In the genomic region with DNA sequence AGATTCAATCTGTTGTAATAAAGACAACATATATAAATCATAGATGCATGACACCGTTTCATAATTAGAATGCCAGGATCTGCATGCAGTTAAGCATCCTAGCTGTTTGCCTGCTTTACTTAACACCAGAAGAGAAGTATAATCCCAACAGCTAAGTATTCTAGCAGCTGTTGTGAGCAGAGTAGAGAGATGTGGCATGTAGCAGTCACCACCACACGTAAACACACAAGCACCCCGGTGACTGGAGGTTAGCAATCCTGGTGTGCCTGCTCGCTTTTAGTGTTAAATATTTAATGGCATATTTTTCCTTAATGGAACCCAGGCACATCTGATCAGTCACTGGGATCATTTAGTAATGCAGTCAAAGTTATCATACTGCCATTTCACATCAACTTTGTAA, we compare ENCODE assay signal across 23 cellular contexts.
"Had no signal": no experiment of that assay in that cellular context is flagged by ENCODE, and none has a peak within 500 bp of the region (broad histone marks: within the 10 kb centered on the region; RNA-seq: fewer than 3 reads in every experiment).

No MANE protein-coding gene starts in this region.

- DNase-seq: activated CD4-positive, alpha-beta T cell treated with anti-CD3 and anti-CD28 coated beads, Interleukin-2, amount 10 ng/mL, durations not matched to agents 24 days and 14 days; activated CD8-positive, alpha-beta T cell treated with anti-CD3 and anti-CD28 coated beads for 36 hours; activated naive CD4-positive, alpha-beta T cell treated with Interleukin-2 at 50 U/mL for 16 hours; activated naive CD8-positive, alpha-beta T cell treated with anti-CD3 and anti-CD28 coated beads, Interleukin-2, amount 10 ng/mL, durations not matched to agents 7 days and 5 days; activated T-cell treated with anti-CD3 and anti-CD28 coated beads, Interleukin-2, amount 50 U/mL, for 1 hour; amygdala; body of pancreas; gastrocnemius medialis; heart right ventricle; immature natural killer cell; left ventricle myocardium superior; naive thymus-derived CD4-positive, alpha-beta T cell; right cardiac atrium; stimulated activated naive CD8-positive, alpha-beta T cell treated with anti-CD3 and anti-CD28 coated beads, Interleukin-15, amount 100 ng/mL, for 72 hours; T-helper 9 cell; transverse colon; uterus had no signal

- H3K27ac Mint-ChIP-seq: activated CD4-positive, alpha-beta T cell treated with anti-CD3 and anti-CD28 coated beads, Interleukin-2, amount 10 ng/mL, durations not matched to agents 24 days and 14 days; activated CD8-positive, alpha-beta T cell treated with anti-CD3 and anti-CD28 coated beads for 36 hours; activated naive CD8-positive, alpha-beta T cell treated with anti-CD3 and anti-CD28 coated beads, Interleukin-2, amount 10 ng/mL, durations not matched to agents 7 days and 5 days; activated T-helper 2 cell treated with anti-CD3 and anti-CD28 coated beads, Interferon-gamma antibody, Interleukin-2, Interleukin-4, amounts not matched to agents 10 μg/mL and 5 μg/mL and 100 μg/mL, durations not matched to agents 14 hours and 24 hours and 36 hours; immature natural killer cell; naive thymus-derived CD4-positive, alpha-beta T cell; neural progenitor cell; stimulated activated naive CD8-positive, alpha-beta T cell treated with anti-CD3 and anti-CD28 coated beads, Interleukin-15, amount 100 ng/mL, for 72 hours had no signal

- H3K9ac ChIP-seq: neural progenitor cell had no signal

- H3K4me2 ChIP-seq: neural progenitor cell had no signal

- H3K4me1 ChIP-seq: body of pancreas, neural progenitor cell, prostate gland, suprapubic skin, transverse colon, uterus had no signal

- ATAC-seq: activated CD8-positive, alpha-beta T cell treated with anti-CD3 and anti-CD28 coated beads for 36 hours; body of pancreas; gastrocnemius medialis; heart right ventricle; left ventricle myocardium superior; naive thymus-derived CD4-positive, alpha-beta T cell; right cardiac atrium; stimulated activated naive CD8-positive, alpha-beta T cell treated with anti-CD3 and anti-CD28 coated beads, Interleukin-15, amount 100 ng/mL, for 72 hours had no signal

- H3K4me3 Mint-ChIP-seq: activated CD4-positive, alpha-beta T cell treated with anti-CD3 and anti-CD28 coated beads, Interleukin-2, amount 10 ng/mL, durations not matched to agents 24 days and 14 days; activated CD8-positive, alpha-beta T cell treated with anti-CD3 and anti-CD28 coated beads for 36 hours; activated naive CD8-positive, alpha-beta T cell treated with anti-CD3 and anti-CD28 coated beads, Interleukin-2, amount 10 ng/mL, durations not matched to agents 7 days and 5 days; immature natural killer cell; naive thymus-derived CD4-positive, alpha-beta T cell; neural progenitor cell; stimulated activated naive CD8-positive, alpha-beta T cell treated with anti-CD3 and anti-CD28 coated beads, Interleukin-15, amount 100 ng/mL, for 72 hours had no signal

- H3K4me3 ChIP-seq: body of pancreas, gastrocnemius medialis, heart right ventricle, neural progenitor cell, prostate gland, skin epidermis, suprapubic skin, transverse colon, uterus had no signal

- H3K27me3 ChIP-seq: body of pancreas, gastrocnemius medialis, heart right ventricle, neural progenitor cell, suprapubic skin, transverse colon, uterus had no signal

- FAIRE-seq: colon had no signal

- H3K4me1 Mint-ChIP-seq: activated CD4-positive, alpha-beta T cell treated with anti-CD3 and anti-CD28 coated beads, Interleukin-2, amount 10 ng/mL, durations not matched to agents 24 days and 14 days; activated naive CD8-positive, alpha-beta T cell treated with anti-CD3 and anti-CD28 coated beads, Interleukin-2, amount 10 ng/mL, durations not matched to agents 7 days and 5 days; stimulated activated naive CD8-positive, alpha-beta T cell treated with anti-CD3 and anti-CD28 coated beads, Interleukin-15, amount 100 ng/mL, for 72 hours had no signal

- H3K9me3 ChIP-seq: body of pancreas, gastrocnemius medialis, heart right ventricle, prostate gland, suprapubic skin, transverse colon, uterus had no signal

- H3K27me3 Mint-ChIP-seq: activated CD4-positive, alpha-beta T cell treated with anti-CD3 and anti-CD28 coated beads, Interleukin-2, amount 10 ng/mL, durations not matched to agents 24 days and 14 days; activated CD8-positive, alpha-beta T cell treated with anti-CD3 and anti-CD28 coated beads for 36 hours; activated naive CD8-positive, alpha-beta T cell treated with anti-CD3 and anti-CD28 coated beads, Interleukin-2, amount 10 ng/mL, durations not matched to agents 7 days and 5 days; naive thymus-derived CD4-positive, alpha-beta T cell; stimulated activated naive CD8-positive, alpha-beta T cell treated with anti-CD3 and anti-CD28 coated beads, Interleukin-15, amount 100 ng/mL, for 72 hours had no signal

- H3K36me3 Mint-ChIP-seq: neural progenitor cell had no signal

- H3K9me3 Mint-ChIP-seq: activated CD4-positive, alpha-beta T cell treated with anti-CD3 and anti-CD28 coated beads, Interleukin-2, amount 10 ng/mL, durations not matched to agents 24 days and 14 days; activated CD8-positive, alpha-beta T cell treated with anti-CD3 and anti-CD28 coated beads for 36 hours; activated naive CD8-positive, alpha-beta T cell treated with anti-CD3 and anti-CD28 coated beads, Interleukin-2, amount 10 ng/mL, durations not matched to agents 7 days and 5 days; activated T-helper 2 cell treated with anti-CD3 and anti-CD28 coated beads, Interferon-gamma antibody, Interleukin-2, Interleukin-4, amounts not matched to agents 10 μg/mL and 5 μg/mL and 100 μg/mL, durations not matched to agents 14 hours and 24 hours and 36 hours; immature natural killer cell; naive thymus-derived CD4-positive, alpha-beta T cell; neural progenitor cell; stimulated activated naive CD8-positive, alpha-beta T cell treated with anti-CD3 and anti-CD28 coated beads, Interleukin-15, amount 100 ng/mL, for 72 hours had no signal

- H3K36me3 ChIP-seq: gastrocnemius medialis, heart right ventricle, neural progenitor cell, prostate gland, suprapubic skin, transverse colon, uterus had no signal

- H2AFZ ChIP-seq: neural progenitor cell had no signal

- H3K27ac ChIP-seq: body of pancreas, gastrocnemius medialis, heart right ventricle, neural progenitor cell, prostate gland, skin epidermis, suprapubic skin, transverse colon, uterus had no signal
